In the genomic region with DNA sequence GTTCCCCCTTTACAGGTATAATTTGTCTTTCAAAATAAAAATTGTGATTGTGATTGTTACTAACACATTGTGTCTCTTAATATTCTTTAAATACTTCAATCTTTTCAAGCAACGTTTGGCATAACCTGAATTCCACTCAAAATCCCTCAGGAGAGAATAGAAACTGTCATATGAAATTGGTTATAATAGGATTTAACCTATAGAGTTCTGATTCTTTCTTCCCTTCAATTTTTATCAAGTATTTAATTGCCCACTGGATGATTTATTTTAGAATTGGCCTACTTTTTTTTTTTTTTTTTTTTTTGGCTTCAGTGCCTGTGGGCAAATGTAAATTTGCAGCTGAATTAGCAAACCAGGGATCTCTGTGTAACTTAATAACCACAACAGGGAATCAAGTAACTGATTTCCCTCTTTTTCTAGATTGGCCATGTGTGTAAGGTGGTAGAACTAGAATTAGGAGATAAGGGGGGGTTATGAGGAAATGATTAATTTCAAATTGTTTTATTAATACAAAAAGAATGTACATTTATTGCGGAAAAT, we compare ENCODE assay signal across 10 cellular contexts.
"Had no signal": no experiment of that assay in that cellular context is flagged by ENCODE, and none has a peak within 500 bp of the region (broad histone marks: within the 10 kb centered on the region; RNA-seq: fewer than 3 reads in every experiment).

No MANE protein-coding gene starts in this region.

- ATAC-seq: foreskin keratinocyte; left lung; stimulated activated effector memory CD8-positive, alpha-beta T cell treated with anti-CD3 and anti-CD28 coated beads, Interleukin-12 subunit alpha, Interleukin-12 subunit beta, amount 100 ng/mL, for 72 hours had no signal

- DNase-seq: activated CD4-positive, alpha-beta memory T cell treated with anti-CD3 and anti-CD28 coated beads for 36 hours; activated gamma-delta T cell treated with Interleukin-2 at 50 U/mL for 16 hours; activated naive CD8-positive, alpha-beta T cell treated with anti-CD3 and anti-CD28 coated beads for 36 hours; activated T-cell treated with anti-CD3 and anti-CD28 coated beads, Interleukin-2, amount 50 U/mL, for 48 hours; foreskin keratinocyte; head of caudate nucleus; left lung; ovary; tibial artery had no signal
